9 cellular contexts compared by ENCODE assay signal in genomic region chr19:3370728-3371591, GRCh38. TPM values are rescaled to one million over a fixed set of nuclear protein-coding genes. Genes with fewer than 3 reads are reported as not detected.
DNase-seq lines count a peak whose midpoint lies in the region; TF ChIP-seq lines count a peak whose summit lies in the region.
"Had no signal": no experiment of that assay in that cellular context is flagged by ENCODE, and none has a peak within 500 bp of the region (broad histone marks: within the 10 kb centered on the region; RNA-seq: fewer than 3 reads in every experiment).

No MANE protein-coding gene starts in this region.

- peak overlapping the region; percentile 5 for H3K4me3 Mint-ChIP-seq in neural progenitor cell

- no peak overlapping the region for H3K9ac ChIP-seq in neural progenitor cell

- no peaks in the 10 kb centered on the region for H3K9me3 ChIP-seq in left ventricle myocardium inferior (replicated peaks)
- no peaks in the 10 kb centered on the region for H3K9me3 ChIP-seq in esophagus muscularis mucosa
- no peaks in the 10 kb centered on the region for H3K9me3 ChIP-seq in neural progenitor cell (ENCODE audit: low read depth)
- H3K9me3 ChIP-seq in OCI-LY7 (ENCODE audit: low read length) = no peaks in the 10 kb centered on the region

- H3K79me2 ChIP-seq in neural progenitor cell (ENCODE audit: low read depth) (no peaks in the 10 kb centered on the region), OCI-LY7 (ENCODE audit: insufficient read depth, low read depth, low read length) (no peaks in the 10 kb centered on the region)

- BruUV-seq in OCI-LY7 (replicated peaks; lab: Mats Ljungman, UMichigan) = no TSS peak

- peaks cover 86% of the 10 kb centered on the region for H3K4me1 ChIP-seq in left ventricle myocardium inferior
- H3K4me1 ChIP-seq in esophagus muscularis mucosa = peaks cover 44 to 86% (median 74%) of the 10 kb centered on the region in 4 donors
- H3K4me1 ChIP-seq in neural progenitor cell = peaks cover 18% of the 10 kb centered on the region
- no peaks in the 10 kb centered on the region for H3K4me1 ChIP-seq in OCI-LY7 (ENCODE audit: insufficient read depth, low read length, poor library complexity, severe bottlenecking)

- H4K20me1 ChIP-seq in neural progenitor cell (ENCODE audit: low read depth) (peaks cover 7% of the 10 kb centered on the region), OCI-LY7 (ENCODE audit: insufficient read depth, low read length) (no peaks in the 10 kb centered on the region)

- H3K27me3 ChIP-seq in left ventricle myocardium inferior (ENCODE audit: low read depth) (no peaks in the 10 kb centered on the region), esophagus muscularis mucosa (no peaks in the 10 kb centered on the region), neural progenitor cell (peaks cover 99% of the 10 kb centered on the region)

- H3K27me3 Mint-ChIP-seq in neural progenitor cell (ENCODE audit: insufficient read depth, low read depth) = peaks cover 64% of the 10 kb centered on the region

- TF ChIP-seq EP300 in esophagus muscularis mucosa (IDR thresholded peaks at IDR 0.05) = no peak

- intact Hi-C loops in left ventricle myocardium inferior (cut with micrococcal nuclease) = no loop called here
- intact Hi-C loops in cardiac septum (cut with DNase I) = no loop called here
- intact Hi-C loops in esophagus muscularis mucosa (cut with DNase I) = no loop called here
- intact Hi-C loops in OCI-LY7 (cut with micrococcal nuclease; ENCODE audit: unreplicated experiment) = no loop called here

- H3K36me3 Mint-ChIP-seq in neural progenitor cell = no peaks in the 10 kb centered on the region

- TF ChIP-seq CTCF in left ventricle myocardium inferior (IDR thresholded peaks at IDR 0.05; ENCODE audit: borderline replicate concordance) (no peak), esophagus muscularis mucosa (IDR thresholded peaks at IDR 0.05) (no peak), neural progenitor cell (IDR thresholded peaks at IDR 0.05) (no peak), OCI-LY7 (conservative IDR thresholded peaks at IDR 0.05; ENCODE audit: low read length) (no peak)

- DNase-seq in left ventricle myocardium inferior = no peak
- no peak for DNase-seq in cardiac septum (ENCODE audit: low spot score)
- DNase-seq in esophagus muscularis mucosa (ENCODE audit: extremely low spot score) = no peak
- DNase-seq in neural progenitor cell (ENCODE audit: low spot score) = no peak
- no peak for DNase-seq in SHP77 treated with DMSO at 0.1 percent for 48 hours (lab: John Stamatoyannopoulos, UW)
- no peak for DNase-seq in DMS114 treated with DMSO at 0.1 percent for 48 hours (lab: John Stamatoyannopoulos, UW; ENCODE audit: unreplicated experiment)
- DNase-seq in activated gamma-delta T cell (lab: John Stamatoyannopoulos, UW) = no peak
- DNase-seq in OCI-LY7 (ENCODE audit: low spot score) = no peak
- DNase-seq: activated CD8-positive, alpha-beta memory T cell treated with anti-CD3 and anti-CD28 coated beads, Interleukin-2, amount 50 U/mL, for 48 hours had no signal

- 46% methylated on average over 22 of the region's 25 CpGs for WGBS in esophagus muscularis mucosa

- H3K9me2 ChIP-seq in OCI-LY7 (ENCODE audit: insufficient read depth, low read length) = no peaks in the 10 kb centered on the region

- no peak for TF ChIP-seq POLR2A in esophagus muscularis mucosa (IDR thresholded peaks at IDR 0.05; ENCODE audit: low read depth)

- POLR2A ChIA-PET in OCI-LY7 (lab: Charles Lee) = no interaction called here

- H3K36me3 ChIP-seq in left ventricle myocardium inferior (no peaks in the 10 kb centered on the region), esophagus muscularis mucosa (peaks cover 0 to 6% (median 0%) of the 10 kb centered on the region in 4 donors), neural progenitor cell (no peaks in the 10 kb centered on the region), OCI-LY7 (ENCODE audit: insufficient read depth, low read length) (no peaks in the 10 kb centered on the region)

- peak overlapping the region; percentile 97 for H3K27ac ChIP-seq in left ventricle myocardium inferior (replicated peaks)
- peak overlapping the region; percentile 98 to 100 (median 100) for H3K27ac ChIP-seq in esophagus muscularis mucosa (replicated peaks in 1 of 4)
- H3K27ac ChIP-seq in neural progenitor cell = no peak overlapping the region
- no peak overlapping the region for H3K27ac ChIP-seq in OCI-LY7 (ENCODE audit: low read depth, low read length, poor library complexity, severe bottlenecking)

- peak overlapping the region; percentile 66 for H3K4me2 ChIP-seq in neural progenitor cell
- no peak overlapping the region for H3K4me2 ChIP-seq in OCI-LY7 (ENCODE audit: low read length)

- peaks cover 12% of the 10 kb centered on the region for H3K4me1 Mint-ChIP-seq in neural progenitor cell

- H3K4me3 ChIP-seq in left ventricle myocardium inferior = peak overlapping the region; percentile 89
- peak overlapping the region; percentile 64 to 99 (median 89) for H3K4me3 ChIP-seq in esophagus muscularis mucosa
- no peak overlapping the region for H3K4me3 ChIP-seq in neural progenitor cell
- H3K4me3 ChIP-seq in OCI-LY7 (ENCODE audit: low read depth, low read length, poor library complexity, severe bottlenecking) = no peak overlapping the region

- CTCF ChIA-PET in OCI-LY7 (lab: Charles Lee; ENCODE audit: unreplicated experiment) = no interaction called here

- H3F3A ChIP-seq in neural progenitor cell (ENCODE audit: low read depth) = peaks cover 22% of the 10 kb centered on the region

- H3K9me3 Mint-ChIP-seq in neural progenitor cell = peaks cover 2% of the 10 kb centered on the region

- H2AFZ ChIP-seq in neural progenitor cell (replicated peaks) = no peak overlapping the region
- H2AFZ ChIP-seq in OCI-LY7 (ENCODE audit: low read length) = no peak overlapping the region

- H3K27ac Mint-ChIP-seq in neural progenitor cell = no peak overlapping the region

RNA-seq across cellular contexts. Expression of gene NFIC, which starts 4.6 kb away (rescaled TPM):
- total RNA-seq in left ventricle myocardium inferior = 145 TPM
- total RNA-seq in cardiac septum = 178 TPM
- 100 to 1,000 TPM; 165 to 297 (median 211) TPM for total RNA-seq in esophagus muscularis mucosa
- total RNA-seq in neural progenitor cell (ENCODE audit: low replicate concordance) = 1.1 and 1.3 TPM in 2 replicates
- total RNA-seq in OCI-LY7 (2014; rRNA removed; shearing (Covaris generic)) = 1.0 and 1.7 TPM in 2 replicates
- total RNA-seq in OCI-LY7 (2022) = 1.5 and 1.8 TPM in 2 replicates

Comparison
In these comparisons a context has a peak if more than half of its experiments do, and no peak if none do; other contexts are left out.
1. H3K27ac ChIP-seq: peak in left ventricle myocardium inferior (single experiment) and esophagus muscularis mucosa (4 of 4); none in neural progenitor cell (single experiment) and OCI-LY7 (single experiment).
2. H3K4me3 ChIP-seq: peak in left ventricle myocardium inferior (single experiment) and esophagus muscularis mucosa (4 of 4); none in neural progenitor cell (single experiment) and OCI-LY7 (single experiment).
3. RNA of gene NFIC, which starts 4.6 kb away (total RNA-seq): 165 to 297 TPM in esophagus muscularis mucosa, 178 TPM in cardiac septum (single experiment) and 145 TPM in left ventricle myocardium inferior (single experiment); 1.0 to 1.8 TPM in OCI-LY7 and 1.1 to 1.3 TPM in neural progenitor cell; every median in the first group is over 10 times any median in the second.